Comparison of ENCODE assay signal across 10 cellular contexts in genomic region chr20:19947611-19948264, GRCh38.
DNase-seq lines count a peak whose midpoint lies in the region; ATAC-seq and TF ChIP-seq lines count a peak whose summit lies in the region.
"Had no signal": no experiment of that assay in that cellular context is flagged by ENCODE, and none has a peak within 500 bp of the region (broad histone marks: within the 10 kb centered on the region; RNA-seq: fewer than 3 reads in every experiment).

No MANE protein-coding gene starts in this region.

- POLR2A ChIA-PET in activated CD4-positive, alpha-beta memory T cell treated with anti-CD3 and anti-CD28 coated beads for 36 hours (lab: Charles Lee) = no interaction called here
- POLR2A ChIA-PET in activated CD4-positive, alpha-beta memory T cell treated with anti-CD3 and anti-CD28 coated beads, Interleukin-2, amount 10 ng/mL, durations not matched to agents 7 days and 5 days (lab: Charles Lee) = interaction anchor here (0.6 kb wide), 1 partner anchor 21 kb away, joined by 3 read pairs; no protein-coding TSS in a partner anchor

- peaks cover 30% of the 10 kb centered on the region for H3K4me1 Mint-ChIP-seq in activated CD4-positive, alpha-beta memory T cell treated with anti-CD3 and anti-CD28 coated beads for 36 hours (ENCODE audit: low read depth)
- peaks cover 21% of the 10 kb centered on the region for H3K4me1 Mint-ChIP-seq in activated CD4-positive, alpha-beta memory T cell treated with anti-CD3 and anti-CD28 coated beads, Interleukin-2, amount 10 ng/mL, durations not matched to agents 7 days and 5 days
- peaks cover 31 to 58% of the 10 kb centered on the region in 2 donors for H3K4me1 Mint-ChIP-seq in stimulated activated naive B cell treated with anti-CD40 and anti-IgM and Interleukin-4, amounts not matched to agents 10 μg/mL and 1 μg/mL and 100 μg/mL, for 72 hours
- peaks cover 7% of the 10 kb centered on the region for H3K4me1 Mint-ChIP-seq in endothelial cell (ENCODE audit: unreplicated experiment)

- H3K27ac Mint-ChIP-seq in activated CD4-positive, alpha-beta memory T cell treated with anti-CD3 and anti-CD28 coated beads for 36 hours = no peak overlapping the region
- H3K27ac Mint-ChIP-seq in activated CD4-positive, alpha-beta memory T cell treated with anti-CD3 and anti-CD28 coated beads, Interleukin-2, amount 10 ng/mL, durations not matched to agents 7 days and 5 days = no peak overlapping the region
- peak overlapping the region; percentile 11 for H3K27ac Mint-ChIP-seq in stimulated activated naive B cell treated with anti-CD40 and anti-IgM and Interleukin-4, amounts not matched to agents 10 μg/mL and 1 μg/mL and 100 μg/mL, for 72 hours
- no peak overlapping the region for H3K27ac Mint-ChIP-seq in endothelial cell (ENCODE audit: unreplicated experiment)

- no peaks in the 10 kb centered on the region for H3K36me3 Mint-ChIP-seq in activated CD4-positive, alpha-beta memory T cell treated with anti-CD3 and anti-CD28 coated beads for 36 hours
- H3K36me3 Mint-ChIP-seq in activated CD4-positive, alpha-beta memory T cell treated with anti-CD3 and anti-CD28 coated beads, Interleukin-2, amount 10 ng/mL, durations not matched to agents 7 days and 5 days (ENCODE audit: low read depth) = no peaks in the 10 kb centered on the region
- peaks cover 0 to 3% of the 10 kb centered on the region in 2 donors for H3K36me3 Mint-ChIP-seq in stimulated activated naive B cell treated with anti-CD40 and anti-IgM and Interleukin-4, amounts not matched to agents 10 μg/mL and 1 μg/mL and 100 μg/mL, for 72 hours
- no peaks in the 10 kb centered on the region for H3K36me3 Mint-ChIP-seq in endothelial cell (ENCODE audit: low read depth, unreplicated experiment)

- peak; percentile 28 for DNase-seq in activated CD4-positive, alpha-beta memory T cell treated with anti-CD3 and anti-CD28 coated beads for 36 hours
- DNase-seq in activated CD4-positive, alpha-beta memory T cell treated with anti-CD3 and anti-CD28 coated beads, Interleukin-2, amount 10 ng/mL, durations not matched to agents 7 days and 5 days = no peak
- DNase-seq in astrocyte of the spinal cord (ENCODE audit: low read depth, low spot score) (peak; percentile 59), endothelial cell (ENCODE audit: low spot score) (no peak), NAMALWA (ENCODE audit: low spot score) (no peak)
- peak; percentile 51 for DNase-seq in stimulated activated naive B cell treated with anti-CD40 and anti-IgM and Interleukin-4, amounts not matched to agents 10 μg/mL and 1 μg/mL and 100 μg/mL, for 72 hours
- no peak for DNase-seq in activated CD8-positive, alpha-beta memory T cell treated with anti-CD3 and anti-CD28 coated beads, Interleukin-2, amount 50 U/mL, for 4 hours
- DNase-seq: NCI-H1105 treated with DMSO at 0.1 percent for 48 hours had no signal

- in situ Hi-C loops in astrocyte of the spinal cord (cut with HindIII; ENCODE audit: low sequenced_read_pairs) = no loop called here

- H3K27me3 Mint-ChIP-seq in activated CD4-positive, alpha-beta memory T cell treated with anti-CD3 and anti-CD28 coated beads for 36 hours = peaks cover 2% of the 10 kb centered on the region
- H3K27me3 Mint-ChIP-seq in activated CD4-positive, alpha-beta memory T cell treated with anti-CD3 and anti-CD28 coated beads, Interleukin-2, amount 10 ng/mL, durations not matched to agents 7 days and 5 days = no peaks in the 10 kb centered on the region
- peaks cover 0 to 9% of the 10 kb centered on the region in 2 donors for H3K27me3 Mint-ChIP-seq in stimulated activated naive B cell treated with anti-CD40 and anti-IgM and Interleukin-4, amounts not matched to agents 10 μg/mL and 1 μg/mL and 100 μg/mL, for 72 hours
- no peaks in the 10 kb centered on the region for H3K27me3 Mint-ChIP-seq in endothelial cell (ENCODE audit: unreplicated experiment)

- H3K4me3 ChIP-seq in astrocyte of the spinal cord (ENCODE audit: low read depth, low read length) = no peak overlapping the region
- H3K4me3 ChIP-seq: BLaER1 had no signal

- no peak overlapping the region for H3K4me3 Mint-ChIP-seq in activated CD4-positive, alpha-beta memory T cell treated with anti-CD3 and anti-CD28 coated beads for 36 hours
- H3K4me3 Mint-ChIP-seq in activated CD4-positive, alpha-beta memory T cell treated with anti-CD3 and anti-CD28 coated beads, Interleukin-2, amount 10 ng/mL, durations not matched to agents 7 days and 5 days = no peak overlapping the region
- H3K4me3 Mint-ChIP-seq in stimulated activated naive B cell treated with anti-CD40 and anti-IgM and Interleukin-4, amounts not matched to agents 10 μg/mL and 1 μg/mL and 100 μg/mL, for 72 hours = no peak overlapping the region
- H3K4me3 Mint-ChIP-seq in endothelial cell (ENCODE audit: unreplicated experiment) = no peak overlapping the region

- TF ChIP-seq CTCF in astrocyte of the spinal cord (IDR thresholded peaks at IDR 0.05; ENCODE audit: low read depth, low read length) = no peak
- no peak for TF ChIP-seq CTCF in endothelial cell (IDR thresholded peaks at IDR 0.05; ENCODE audit: unreplicated experiment)

- intact Hi-C loops in activated CD4-positive, alpha-beta memory T cell treated with anti-CD3 and anti-CD28 coated beads for 36 hours (cut with micrococcal nuclease) = loop anchor here (5.0 to 10.0 kb wide), 3 partner anchors 55 to 1610 kb away; no protein-coding TSS in a partner anchor

- CTCF ChIA-PET in activated CD4-positive, alpha-beta memory T cell treated with anti-CD3 and anti-CD28 coated beads for 36 hours (lab: Charles Lee) = no interaction called here
- CTCF ChIA-PET in activated CD4-positive, alpha-beta memory T cell treated with anti-CD3 and anti-CD28 coated beads, Interleukin-2, amount 10 ng/mL, durations not matched to agents 7 days and 5 days (lab: Charles Lee) = no interaction called here

- peak; percentile 42 for ATAC-seq in HG03025 (IDR thresholded peaks at IDR 0.05; ENCODE audit: low FRiP score, unreplicated experiment)
- peak; percentile 74 to 75 for ATAC-seq in stimulated activated naive B cell treated with anti-CD40 and anti-IgM and Interleukin-4, amounts not matched to agents 10 μg/mL and 1 μg/mL and 100 μg/mL, for 72 hours (replicated peaks)

- H3K9me3 Mint-ChIP-seq in activated CD4-positive, alpha-beta memory T cell treated with anti-CD3 and anti-CD28 coated beads for 36 hours = no peaks in the 10 kb centered on the region
- no peaks in the 10 kb centered on the region for H3K9me3 Mint-ChIP-seq in activated CD4-positive, alpha-beta memory T cell treated with anti-CD3 and anti-CD28 coated beads, Interleukin-2, amount 10 ng/mL, durations not matched to agents 7 days and 5 days
- no peaks in the 10 kb centered on the region for H3K9me3 Mint-ChIP-seq in stimulated activated naive B cell treated with anti-CD40 and anti-IgM and Interleukin-4, amounts not matched to agents 10 μg/mL and 1 μg/mL and 100 μg/mL, for 72 hours
- no peaks in the 10 kb centered on the region for H3K9me3 Mint-ChIP-seq in endothelial cell (ENCODE audit: unreplicated experiment)

Comparison
In these comparisons a context has a peak if more than half of its experiments do, and no peak if none do; other contexts are left out.
1. DNase-seq: peak in activated CD4-positive, alpha-beta memory T cell treated with anti-CD3 and anti-CD28 coated beads for 36 hours (single experiment), astrocyte of the spinal cord (single experiment) and stimulated activated naive B cell treated with anti-CD40 and anti-IgM and Interleukin-4, amounts not matched to agents 10 μg/mL and 1 μg/mL and 100 μg/mL, for 72 hours (single experiment); none in activated CD4-positive, alpha-beta memory T cell treated with anti-CD3 and anti-CD28 coated beads, Interleukin-2, amount 10 ng/mL, durations not matched to agents 7 days and 5 days (single experiment), activated CD8-positive, alpha-beta memory T cell treated with anti-CD3 and anti-CD28 coated beads, Interleukin-2, amount 50 U/mL, for 4 hours (single experiment), endothelial cell (single experiment) and NAMALWA (single experiment).